ENCODE assay signal across 9 cellular contexts in genomic region chr5:176901260-176902101, GRCh38.
DNase-seq lines count a peak whose midpoint lies in the region; ATAC-seq lines count a peak whose summit lies in the region.
"Had no signal": no experiment of that assay in that cellular context is flagged by ENCODE, and none has a peak within 500 bp of the region (broad histone marks: within the 10 kb centered on the region; RNA-seq: fewer than 3 reads in every experiment).

No MANE protein-coding gene starts in this region.

- ATAC-seq in activated CD4-positive, CD25-positive, alpha-beta regulatory T cell treated with anti-CD3 and anti-CD28 coated beads, Interleukin-2, amount 50 U/mL, for 24 hours: peak; percentile 88 to 94
- ATAC-seq in HG02981 (IDR thresholded peaks at IDR 0.05; ENCODE audit: unreplicated experiment): peak; percentile 53

- DNase-seq in activated CD4-positive, CD25-positive, alpha-beta regulatory T cell (lab: John Stamatoyannopoulos, UW): no peak
- peak; percentile 51 for DNase-seq in activated CD8-positive, alpha-beta memory T cell treated with anti-CD3 and anti-CD28 coated beads, Interleukin-2, amount 50 U/mL, for 48 hours
- DNase-seq in stimulated activated CD4-positive, alpha-beta T cell treated with anti-CD3 and anti-CD28 coated beads, TNF-alpha, amount 100 ng/mL, for 24 hours (ENCODE audit: low read depth in 3 of 3): peak in 2 of 3 experiments; percentile 18 to 44
- DNase-seq in NCI-H524 (lab: John Stamatoyannopoulos, UW) (no peak), 8988T (no peak), GM03348 (ENCODE audit: low spot score) (no peak)
- DNase-seq: NCI-H2029 had no signal

Comparison
In these comparisons a context has a peak if more than half of its experiments do, and no peak if none do; other contexts are left out.
1. DNase-seq: peak in activated CD8-positive, alpha-beta memory T cell treated with anti-CD3 and anti-CD28 coated beads, Interleukin-2, amount 50 U/mL, for 48 hours (single experiment) and stimulated activated CD4-positive, alpha-beta T cell treated with anti-CD3 and anti-CD28 coated beads, TNF-alpha, amount 100 ng/mL, for 24 hours (2 of 3); none in activated CD4-positive, CD25-positive, alpha-beta regulatory T cell (0 of 4), NCI-H524 (0 of 2), 8988T (single experiment) and GM03348 (single experiment).